ENCODE assay signal across 21 cellular contexts in genomic region chr5:125654392-125654791, GRCh38.
"Had no signal": no experiment of that assay in that cellular context is flagged by ENCODE, and none has a peak within 500 bp of the region (broad histone marks: within the 10 kb centered on the region; RNA-seq: fewer than 3 reads in every experiment).

No MANE protein-coding gene starts in this region.

- H3K27ac Mint-ChIP-seq: activated CD8-positive, alpha-beta T cell treated with anti-CD3 and anti-CD28 coated beads, Interleukin-2, amount 10 ng/mL, durations not matched to agents 7 days and 5 days; activated naive CD8-positive, alpha-beta T cell treated with anti-CD3 and anti-CD28 coated beads, Interleukin-2, amount 50 U/mL, for 24 hours; activated T-helper 1 cell treated with anti-CD3 and anti-CD28 coated beads, Interleukin-12 subunit alpha, Interleukin-12 subunit beta, Interleukin-2, Interleukin-4 antibody, amounts not matched to agents 30 ng/mL and 10 ng/mL and 1 ng/mL, durations not matched to agents 14 hours and 24 hours and 36 hours; mesothelial cell of epicardium; naive thymus-derived CD8-positive, alpha-beta T cell; T-helper 2 cell treated with Interferon-gamma antibody and Interleukin-4, amounts not matched to agents 5 μg/mL and 100 μg/mL, for 36 hours had no signal

- H3K9me3 ChIP-seq: left ventricle myocardium inferior, neutrophil, ovary, upper lobe of right lung had no signal

- H3K4me3 Mint-ChIP-seq: activated CD8-positive, alpha-beta T cell treated with anti-CD3 and anti-CD28 coated beads, Interleukin-2, amount 10 ng/mL, durations not matched to agents 7 days and 5 days; activated naive CD8-positive, alpha-beta T cell treated with anti-CD3 and anti-CD28 coated beads, Interleukin-2, amount 50 U/mL, for 24 hours; activated T-helper 1 cell treated with anti-CD3 and anti-CD28 coated beads, Interleukin-12 subunit alpha, Interleukin-12 subunit beta, Interleukin-2, Interleukin-4 antibody, amounts not matched to agents 30 ng/mL and 10 ng/mL and 1 ng/mL, durations not matched to agents 14 hours and 24 hours and 36 hours; mesothelial cell of epicardium; naive thymus-derived CD8-positive, alpha-beta T cell; T-helper 2 cell treated with Interferon-gamma antibody and Interleukin-4, amounts not matched to agents 5 μg/mL and 100 μg/mL, for 36 hours had no signal

- H3K9me3 Mint-ChIP-seq: mesothelial cell of epicardium had no signal

- H3K27me3 ChIP-seq: cardiac muscle cell, foreskin keratinocyte, neutrophil, ovary, upper lobe of right lung had no signal

- H3K36me3 ChIP-seq: cardiac muscle cell, left ventricle myocardium inferior, neutrophil, ovary, upper lobe of right lung had no signal

- H3K36me3 Mint-ChIP-seq: mesothelial cell of epicardium; naive thymus-derived CD8-positive, alpha-beta T cell had no signal

- H3K4me3 ChIP-seq: cardiac muscle cell, left ventricle myocardium inferior, ovary, upper lobe of right lung had no signal

- H3K4me1 ChIP-seq: foreskin keratinocyte, left ventricle myocardium inferior, upper lobe of right lung had no signal

- ATAC-seq: activated CD8-positive, alpha-beta T cell treated with anti-CD3 and anti-CD28 coated beads, Interleukin-2, amount 10 ng/mL, durations not matched to agents 7 days and 5 days; activated naive CD8-positive, alpha-beta T cell treated with anti-CD3 and anti-CD28 coated beads, Interleukin-2, amount 50 U/mL, for 24 hours; foreskin keratinocyte; naive thymus-derived CD8-positive, alpha-beta T cell; right cardiac atrium; upper lobe of right lung had no signal

- DNase-seq: activated CD4-positive, alpha-beta T cell treated with anti-CD3 and anti-CD28 coated beads for 1 hour; activated CD4-positive, alpha-beta T cell treated with anti-CD3 and anti-CD28 coated beads, Interleukin-2, amount 50 U/mL, for 1 hour; activated CD8-positive, alpha-beta T cell treated with anti-CD3 and anti-CD28 coated beads, Interleukin-2, amount 10 ng/mL, durations not matched to agents 7 days and 5 days; activated gamma-delta T cell; activated naive CD4-positive, alpha-beta T cell treated with anti-CD3 and anti-CD28 coated beads, Interleukin-2, amount 50 U/mL, for 16 hours; activated naive CD8-positive, alpha-beta T cell treated with anti-CD3 and anti-CD28 coated beads, Interleukin-2, amount 50 U/mL, for 24 hours; effector CD4-positive, alpha-beta T cell; foreskin keratinocyte; kidney glomerular epithelial cell; left ventricle myocardium inferior; naive thymus-derived CD8-positive, alpha-beta T cell; ovary; right cardiac atrium; stimulated activated CD4-positive, alpha-beta T cell treated with anti-CD3 and anti-CD28 coated beads, Interleukin-4, amount 100 ng/mL, for 24 hours; stimulated activated naive CD4-positive, alpha-beta T cell treated with Interleukin-2 at 50 U/mL for 16 hours; upper lobe of right lung had no signal

- H3K27ac ChIP-seq: cardiac muscle cell, foreskin keratinocyte, left ventricle myocardium inferior, neutrophil, ovary, upper lobe of right lung had no signal

- H3K4me1 Mint-ChIP-seq: activated naive CD8-positive, alpha-beta T cell treated with anti-CD3 and anti-CD28 coated beads, Interleukin-2, amount 50 U/mL, for 24 hours; naive thymus-derived CD8-positive, alpha-beta T cell had no signal

- H3K27me3 Mint-ChIP-seq: activated naive CD8-positive, alpha-beta T cell treated with anti-CD3 and anti-CD28 coated beads, Interleukin-2, amount 50 U/mL, for 24 hours; naive thymus-derived CD8-positive, alpha-beta T cell had no signal
